In the genomic region with DNA sequence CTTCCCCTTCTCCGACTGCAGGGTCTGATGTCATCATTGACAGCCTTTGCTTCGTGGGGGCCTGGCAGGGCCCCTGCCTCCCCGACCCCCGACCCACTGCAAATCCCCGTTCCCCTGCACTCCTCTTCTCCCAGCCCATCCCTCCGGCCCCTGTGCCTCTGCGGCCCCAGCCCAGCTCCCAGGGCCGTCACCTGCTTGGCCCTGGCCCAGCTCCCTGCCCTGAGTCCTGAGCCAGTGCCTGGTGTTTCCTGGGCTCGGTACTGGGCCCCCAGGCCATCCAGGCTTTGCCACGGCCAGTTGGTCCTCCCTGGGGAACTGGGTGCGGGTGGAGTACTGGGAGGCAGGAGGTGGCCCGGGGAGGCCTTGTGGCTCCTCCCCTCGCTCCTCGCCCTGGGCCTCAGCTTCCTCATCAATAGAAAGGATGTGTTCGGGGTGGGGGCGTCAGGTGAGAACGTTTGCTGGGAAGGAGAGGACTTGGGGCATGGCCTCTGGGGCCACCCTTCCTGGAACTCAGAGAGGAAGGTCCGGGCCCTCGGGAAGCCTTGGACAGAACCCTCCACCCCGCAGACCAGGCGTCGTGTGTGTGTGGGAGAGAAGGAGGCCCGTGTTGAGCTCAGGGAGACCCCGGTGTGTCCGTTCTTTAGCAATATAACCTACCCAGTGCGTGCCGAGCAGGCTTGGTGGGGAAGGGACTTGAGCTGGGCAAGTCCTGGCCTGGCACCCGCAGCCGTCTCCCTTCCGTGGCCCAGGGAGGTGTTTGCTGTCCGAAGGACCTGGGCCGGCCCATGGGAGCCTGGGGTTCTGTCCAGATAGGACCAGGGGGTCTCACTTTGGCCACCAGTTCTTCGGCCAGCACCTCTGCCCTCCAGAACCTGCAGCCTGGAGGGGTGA, we compare ENCODE assay signal across 25 cellular contexts. TPM values are rescaled to one million over a fixed set of nuclear protein-coding genes. Genes with fewer than 3 reads are reported as not detected.
DNase-seq lines count a peak whose midpoint lies in the region; ATAC-seq, FAIRE-seq and TF ChIP-seq lines count a peak whose summit lies in the region.
"Had no signal": no experiment of that assay in that cellular context is flagged by ENCODE, and none has a peak within 500 bp of the region (broad histone marks: within the 10 kb centered on the region; RNA-seq: fewer than 3 reads in every experiment).

No MANE protein-coding gene starts in this region.

- 85% methylated on average over 14 of the region's 33 CpGs for WGBS in K562 (ENCODE audit: insufficient coverage, low coverage, missing lambda C conversion rate)

- H3K9me3 ChIP-seq in left ventricle myocardium inferior (replicated peaks): no peaks in the 10 kb centered on the region
- H3K9me3 ChIP-seq in HEK293 (ENCODE audit: control insufficient read depth, insufficient read depth, low read depth, low read length): no peaks in the 10 kb centered on the region
- H3K9me3 ChIP-seq in K562 (replicated peaks; ENCODE audit: control insufficient read depth, insufficient read depth, low read depth, low read length): no peaks in the 10 kb centered on the region
- H3K9me3 ChIP-seq: BLaER1 treated with 17β-estradiol and CSF1 and Interleukin-3, amounts not matched to agents 10 nM and 100 nM; MG63; SJSA1 had no signal

- no peak overlapping the region for H3K4me2 ChIP-seq in K562 (ENCODE audit: insufficient read depth, low read length)
- H3K4me2 ChIP-seq: BLaER1 treated with 17β-estradiol and CSF1 and Interleukin-3, amounts not matched to agents 10 nM and 100 nM had no signal

- TF ChIP-seq RAD21 in K562 (CRISPR knock-in tag; conservative IDR thresholded peaks at IDR 0.05 in 1 of 2, IDR thresholded peaks at IDR 0.05 in 1 of 2): no peak

- TF ChIP-seq POLR2A in K562 (conservative IDR thresholded peaks at IDR 0.05): no peak

- 0 out of 4 replicates have a peak overlapping the region, but pooled peaks of 1 of the 2 experiments have one; percentile 45 for H3K9ac ChIP-seq in K562 (ENCODE audit: insufficient read depth in 1 of 2, low read depth in 2 of 2, low read length in 2 of 2)

- H3K4me3 ChIP-seq in left ventricle myocardium inferior (no peak overlapping the region), HEK293 (ENCODE audit: low read depth, low read length) (no peak overlapping the region), K562 (no peak overlapping the region)
- H3K4me3 ChIP-seq: BLaER1 treated with 17β-estradiol and CSF1 and Interleukin-3, amounts not matched to agents 10 nM and 100 nM; MG63; SJSA1 had no signal

- peak; percentile 18 for DNase-seq in left cardiac atrium
- no peak for DNase-seq in left ventricle myocardium inferior
- DNase-seq in K562 (ENCODE audit: extremely low read depth in 1 of 4, low spot score in 3 of 4): no peak
- no peak for DNase-seq in OCI-M2 (lab: John Stamatoyannopoulos, UW; ENCODE audit: unreplicated experiment)
- DNase-seq in NCI-H2029 treated with DMSO at 0.1 percent for 48 hours (lab: John Stamatoyannopoulos, UW): no peak
- DNase-seq: AML-193; CD4-positive, alpha-beta T cell; KBM-7; MG63; NCI-H1105 treated with DMSO at 0.1 percent for 48 hours; NCI-H146; NCI-H2029; NCI-H2227 treated with DMSO at 0.1 percent for 48 hours; NCI-H526 treated with DMSO at 0.1 percent for 48 hours; Right ventricle myocardium superior had no signal

- no peaks in the 10 kb centered on the region for H3K27me3 ChIP-seq in left ventricle myocardium inferior (ENCODE audit: low read depth)
- H3K27me3 ChIP-seq in K562 (ENCODE audit: control insufficient read depth in 2 of 2, insufficient read depth in 2 of 2, low read length in 2 of 2): no peaks in the 10 kb centered on the region
- H3K27me3 ChIP-seq: BLaER1 treated with 17β-estradiol and CSF1 and Interleukin-3, amounts not matched to agents 10 nM and 100 nM; MG63; SJSA1 had no signal

- BruUV-seq in K562 (replicated peaks; lab: Mats Ljungman, UMichigan): TSS peak; percentile 46

- H3K4me1 ChIP-seq in left ventricle myocardium inferior (no peaks in the 10 kb centered on the region), HEK293 (ENCODE audit: control insufficient read depth, insufficient read depth, low read length) (no peaks in the 10 kb centered on the region), K562 (replicated peaks in 1 of 2; ENCODE audit: control insufficient read depth in 2 of 2, insufficient read depth in 2 of 2, low read length in 2 of 2) (peaks cover 0 to 56% of the 10 kb centered on the region in 2 experiments; a peak in 2 of 5 replicates)
- H3K4me1 ChIP-seq: SJSA1 had no signal

- peaks cover 3% of the 10 kb centered on the region for H3K9me1 ChIP-seq in K562 (ENCODE audit: control insufficient read depth, insufficient read depth, low read length)

- TF ChIP-seq CTCF in left ventricle myocardium inferior (IDR thresholded peaks at IDR 0.05; ENCODE audit: borderline replicate concordance) (no peak), HEK293 (tag by site-specific recombination; IDR thresholded peaks at IDR 0.05) (no peak), K562 (IDR thresholded peaks at IDR 0.05 in 2 of 3, conservative IDR thresholded peaks at IDR 0.05 in 1 of 3; ENCODE audit: insufficient read depth in 2 of 3, low read depth in 1 of 3, low read length in 3 of 3) (no peak)

- 0 out of 2 replicates have a peak, but pooled peaks cover 10% of the 10 kb centered on the region for H4K20me1 ChIP-seq in K562 (replicated peaks; ENCODE audit: control insufficient read depth, insufficient read depth, low read length)

- H2AFZ ChIP-seq in K562 (ENCODE audit: low read depth, low read length): no peak overlapping the region

- ATAC-seq in left cardiac atrium: no peak
- ATAC-seq in K562: no peak
- no peak for ATAC-seq in GM18502 (IDR thresholded peaks at IDR 0.05; ENCODE audit: poor library complexity, unreplicated experiment)

- no peaks in the 10 kb centered on the region for H3K79me2 ChIP-seq in K562 (ENCODE audit: control insufficient read depth, insufficient read depth, low read length)

- CTCF ChIA-PET in HEK293 (lab: Yijun Ruan, JAX) (interaction anchor here (0.7 to 2.2 kb wide), 3 partner anchors 80 to 258 kb away, joined by 3 to 13 read pairs (median 3); no protein-coding TSS in a partner anchor), K562 (lab: Yijun Ruan, JAX; ENCODE audit: low intra/inter-chr PET ratio) (no interaction called here)

- POLR2A ChIA-PET in HEK293 (lab: Yijun Ruan, JAX) (no interaction called here), K562 (lab: Yijun Ruan, JAX) (interaction anchor here (0.6 to 1.1 kb wide), 2 partner anchors 8 to 23 kb away, joined by 3 read pairs; no protein-coding TSS in a partner anchor)

- H3K27ac ChIP-seq in left ventricle myocardium inferior (replicated peaks) (no peak overlapping the region), HEK293 (ENCODE audit: extremely low read depth, low read depth, low read length) (no peak overlapping the region), K562 (ENCODE audit: extremely low read depth, low read depth, low read length) (no peak overlapping the region)
- H3K27ac ChIP-seq: BLaER1 treated with 17β-estradiol and CSF1 and Interleukin-3, amounts not matched to agents 10 nM and 100 nM; SJSA1 had no signal

- no peak for FAIRE-seq in K562 (lab: Jason Lieb, UNC)
- FAIRE-seq: A204.1, G401.6, H1 had no signal

- H3K36me3 ChIP-seq in left ventricle myocardium inferior (peaks cover 47% of the 10 kb centered on the region), HEK293 (ENCODE audit: control insufficient read depth in 2 of 2, insufficient read depth in 1 of 2, low read length in 2 of 2) (peaks cover 7 to 55% of the 10 kb centered on the region in 2 experiments; a peak in 2 of 3 replicates), K562 (ENCODE audit: control insufficient read depth, insufficient read depth, low read length) (peaks cover 51% of the 10 kb centered on the region; the same call in 2 of the 3 replicates)
- H3K36me3 ChIP-seq: MG63 had no signal

- TF ChIP-seq EP300 in K562 (IDR thresholded peaks at IDR 0.05; ENCODE audit: low read length): no peak

- intact Hi-C loops in left cardiac atrium (cut with DNase I) (no loop called here), left ventricle myocardium inferior (cut with micrococcal nuclease) (no loop called here), K562 (cut with micrococcal nuclease) (no loop called here)

- in situ Hi-C loops in K562 (cut with MboI): no loop called here

RNA-seq across cellular contexts. Expression of gene CELF5, which starts 15.9 kb away (rescaled TPM):
- total RNA-seq in left cardiac atrium (under 1 TPM in 1 of 2 donors, not detected in 1; 0.16 TPM), left ventricle myocardium inferior (not detected), K562 (2014; rRNA removed) (0.05 and 0.73 TPM in 2 replicates), K562 (2014; rRNA removed; fragmentation: Illumina TruSeq; extraction: Trizol) (0.07 and 0.26 TPM in 2 replicates), K562 (2015; rRNA removed; fragmentation: Illumina TruSeq; extraction: Trizol) (0.36 and 0.41 TPM in 2 replicates), K562 (2021) (0.29 and 0.49 TPM in 2 replicates)
- 0.18 and 0.69 TPM in 2 replicates for total RNA-seq in K562 (2011; cell fraction: chromatin; rRNA removed; ENCODE audit: low replicate concordance)
- 0.50 and 0.53 TPM in 2 replicates for total RNA-seq in K562 (2011; cell fraction: nucleolus; rRNA removed)
- total RNA-seq in K562 (2011; cell fraction: nucleoplasm; rRNA removed): 0.81 and 0.99 TPM in 2 replicates
- polyA plus RNA-seq in K562 (2011; rRNA removed) (0.28 and 0.38 TPM in 2 replicates), K562 (2014; fragmentation: Illumina TruSeq; extraction: Trizol) (0.22 and 0.39 TPM in 2 replicates), K562 (2014; fragmentation: Nextera tagmentation; extraction: Ambion mirVana) (under 1 TPM; 0.01 to 0.07 TPM), K562 (2014; rRNA removed) (0.27 and 0.56 TPM in 2 replicates)
- polyA plus RNA-seq in K562 (2011; cell fraction: cytosol; rRNA removed): 0.21 and 0.25 TPM in 2 replicates
- 1.4 and 2.7 TPM in 2 replicates for polyA plus RNA-seq in K562 (2011; cell fraction: nucleus; rRNA removed)
- 0.52 and 0.54 TPM in 2 replicates for polyA plus RNA-seq in K562 (2012)
- 0.18 and 0.30 TPM in 2 replicates for polyA minus RNA-seq in K562 (2011; rRNA and poly(A)+ RNA removed)
- polyA minus RNA-seq in K562 (2011; cell fraction: cytosol; rRNA and poly(A)+ RNA removed): not detected in 2 replicates
- 0.27 and 0.44 TPM in 2 replicates for polyA minus RNA-seq in K562 (2011; cell fraction: nucleus; rRNA and poly(A)+ RNA removed)
- total RNA-seq: HT1080, LHCN-M2, NCI-H460, Right ventricle myocardium superior, SJSA1 had no signal

RNA-seq across cellular contexts. Expression of gene NCLN, which starts 22.8 kb away (rescaled TPM):
- 10 to 100 TPM; 32.8 to 48.9 TPM for total RNA-seq in left cardiac atrium
- 28.3 TPM for total RNA-seq in left ventricle myocardium inferior
- total RNA-seq in K562 (2011; cell fraction: chromatin; rRNA removed; ENCODE audit: low replicate concordance): 48.8 and 166 TPM in 2 replicates
- 171 and 189 TPM in 2 replicates for total RNA-seq in K562 (2011; cell fraction: nucleolus; rRNA removed)
- 87.3 and 91.6 TPM in 2 replicates for total RNA-seq in K562 (2011; cell fraction: nucleoplasm; rRNA removed)
- 49.3 and 79.1 TPM in 2 replicates for total RNA-seq in K562 (2014; rRNA removed)
- 11.6 and 20.2 TPM in 2 replicates for total RNA-seq in K562 (2014; rRNA removed; fragmentation: Illumina TruSeq; extraction: Trizol)
- total RNA-seq in K562 (2015; rRNA removed; fragmentation: Illumina TruSeq; extraction: Trizol): 39.7 and 47.4 TPM in 2 replicates
- total RNA-seq in K562 (2021): 120 and 126 TPM in 2 replicates
- 39.6 and 55.9 TPM in 2 replicates for polyA plus RNA-seq in K562 (2011; rRNA removed)
- polyA plus RNA-seq in K562 (2011; cell fraction: cytosol; rRNA removed): 53.3 and 119 TPM in 2 replicates
- polyA plus RNA-seq in K562 (2011; cell fraction: nucleus; rRNA removed): 113 and 190 TPM in 2 replicates
- 69.1 and 86.6 TPM in 2 replicates for polyA plus RNA-seq in K562 (2012)
- 25.6 and 56.1 TPM in 2 replicates for polyA plus RNA-seq in K562 (2014; fragmentation: Illumina TruSeq; extraction: Trizol)
- polyA plus RNA-seq in K562 (2014; fragmentation: Nextera tagmentation; extraction: Ambion mirVana): 1 to 10 TPM; 3.8 to 5.9 TPM
- polyA plus RNA-seq in K562 (2014; rRNA removed): 58.0 and 62.8 TPM in 2 replicates
- polyA minus RNA-seq in K562 (2011; rRNA and poly(A)+ RNA removed): 11.0 and 30.4 TPM in 2 replicates
- polyA minus RNA-seq in K562 (2011; cell fraction: cytosol; rRNA and poly(A)+ RNA removed): 50.3 and 58.3 TPM in 2 replicates
- 23.9 and 31.8 TPM in 2 replicates for polyA minus RNA-seq in K562 (2011; cell fraction: nucleus; rRNA and poly(A)+ RNA removed)

RNA-seq across cellular contexts. Expression of gene S1PR4, which starts 30.0 kb away (rescaled TPM):
- total RNA-seq in left cardiac atrium (1 to 10 TPM; 1.5 to 1.6 TPM), left ventricle myocardium inferior (0.60 TPM), K562 (2014; rRNA removed) (not detected in 2 replicates), K562 (2014; rRNA removed; fragmentation: Illumina TruSeq; extraction: Trizol) (not detected in 2 replicates), K562 (2015; rRNA removed; fragmentation: Illumina TruSeq; extraction: Trizol) (not detected in 2 replicates), K562 (2021) (0.18 and 0.27 TPM in 2 replicates)
- total RNA-seq in K562 (2011; cell fraction: chromatin; rRNA removed; ENCODE audit: low replicate concordance): not detected in 2 replicates
- total RNA-seq in K562 (2011; cell fraction: nucleolus; rRNA removed): not detected in 2 replicates
- not detected in 2 replicates for total RNA-seq in K562 (2011; cell fraction: nucleoplasm; rRNA removed)
- polyA plus RNA-seq in K562 (2011; rRNA removed) (not detected in 2 replicates), K562 (2014; fragmentation: Illumina TruSeq; extraction: Trizol) (not detected in 2 replicates), K562 (2014; fragmentation: Nextera tagmentation; extraction: Ambion mirVana) (not detected), K562 (2014; rRNA removed) (0.07 TPM in 1 of 2 replicates, not detected in the other)
- polyA plus RNA-seq in K562 (2011; cell fraction: cytosol; rRNA removed): 0.04 TPM in 1 of 2 replicates, not detected in the other
- 0.08 and 0.53 TPM in 2 replicates for polyA plus RNA-seq in K562 (2011; cell fraction: nucleus; rRNA removed)
- polyA plus RNA-seq in K562 (2012): not detected in 2 replicates
- polyA minus RNA-seq in K562 (2011; rRNA and poly(A)+ RNA removed): not detected in 2 replicates
- polyA minus RNA-seq in K562 (2011; cell fraction: cytosol; rRNA and poly(A)+ RNA removed): not detected in 2 replicates
- 0.13 TPM in 1 of 2 replicates, not detected in the other for polyA minus RNA-seq in K562 (2011; cell fraction: nucleus; rRNA and poly(A)+ RNA removed)
- total RNA-seq: H1, LHCN-M2, SJSA1 had no signal
- polyA plus RNA-seq: H1 had no signal
